In the genomic region with DNA sequence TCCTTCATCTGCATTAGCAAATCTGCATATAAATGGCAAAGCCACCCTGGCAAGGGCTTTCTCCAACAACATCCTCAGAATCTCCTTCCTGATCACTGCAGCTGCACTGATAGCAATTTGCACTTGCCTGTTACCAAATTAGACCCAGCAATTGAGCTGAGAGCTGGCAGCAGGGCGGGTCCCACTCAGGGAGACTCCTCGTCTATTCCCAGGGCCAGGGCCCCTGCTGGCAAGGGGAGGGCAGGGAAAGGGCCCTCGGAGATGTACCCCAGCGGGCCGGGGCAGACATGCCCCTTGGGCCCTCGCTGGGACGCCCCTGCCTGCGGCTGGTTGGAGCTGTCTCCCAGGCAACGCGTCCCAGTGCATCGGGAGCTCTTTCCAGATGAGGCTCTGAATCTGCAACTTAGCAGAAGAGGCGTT, we compare ENCODE assay signal across 23 cellular contexts.
A peak's percentile ranks its signal among the peaks of the same experiment; 100 is the strongest.
DNase-seq lines count a peak whose midpoint lies in the region; ATAC-seq and TF ChIP-seq lines count a peak whose summit lies in the region.
"Had no signal": no experiment of that assay in that cellular context is flagged by ENCODE, and none has a peak within 500 bp of the region (broad histone marks: within the 10 kb centered on the region; RNA-seq: fewer than 3 reads in every experiment).

No MANE protein-coding gene starts in this region.

- H3K9me2 ChIP-seq in Loucy (replicated peaks; ENCODE audit: low read depth, low read length): no peaks in the 10 kb centered on the region

- intact Hi-C loops in transverse colon (cut with DNase I; ENCODE audit: low total_unique reads): no loop called here

- no peaks in the 10 kb centered on the region for H3K9me3 ChIP-seq in BLaER1 treated with 17β-estradiol and CSF1 and Interleukin-3, amounts not matched to agents 10 nM and 100 nM (replicated peaks in 1 of 11)
- H3K9me3 ChIP-seq in Loucy (ENCODE audit: insufficient read depth, low read depth, low read length): no peaks in the 10 kb centered on the region; the same call in 1 of the 2 replicates
- H3K9me3 ChIP-seq in iPS-20b (ENCODE audit: insufficient read depth, low read depth, low read length): no peaks in the 10 kb centered on the region
- no peaks in the 10 kb centered on the region for H3K9me3 ChIP-seq in transverse colon

- H3K4me3 Mint-ChIP-seq in osteocyte (ENCODE audit: unreplicated experiment): no peak overlapping the region
- no peak overlapping the region for H3K4me3 Mint-ChIP-seq in chondrocyte (ENCODE audit: unreplicated experiment)
- H3K4me3 Mint-ChIP-seq: activated naive CD4-positive, alpha-beta T cell treated with anti-CD3 and anti-CD28 coated beads for 36 hours; activated T-cell treated with anti-CD3 and anti-CD28 coated beads, Interleukin-2, amount 50 U/mL, for 24 hours; effector memory CD8-positive, alpha-beta T cell had no signal

- no peaks in the 10 kb centered on the region for H3K79me2 ChIP-seq in Loucy (ENCODE audit: insufficient read depth, low read length)

- H3K36me3 Mint-ChIP-seq in osteocyte (ENCODE audit: unreplicated experiment) (no peaks in the 10 kb centered on the region), chondrocyte (ENCODE audit: low read depth) (no peaks in the 10 kb centered on the region)
- H3K36me3 Mint-ChIP-seq: CD8-positive, alpha-beta memory T cell; naive B cell had no signal

- TF ChIP-seq POLR2A in transverse colon (IDR thresholded peaks at IDR 0.05): no peak

- H3K4me2 ChIP-seq in BLaER1 treated with 17β-estradiol and CSF1 and Interleukin-3, amounts not matched to agents 10 nM and 100 nM: peak overlapping the region; percentile 36 to 78 (median 64)
- peak overlapping the region; percentile 42 for H3K4me2 ChIP-seq in Loucy (ENCODE audit: low read depth, low read length, poor library complexity, severe bottlenecking)

- H3K27ac Mint-ChIP-seq in osteocyte (ENCODE audit: unreplicated experiment) (no peak overlapping the region), chondrocyte (ENCODE audit: unreplicated experiment) (no peak overlapping the region)
- H3K27ac Mint-ChIP-seq: activated naive CD4-positive, alpha-beta T cell treated with anti-CD3 and anti-CD28 coated beads for 36 hours; activated T-cell treated with anti-CD3 and anti-CD28 coated beads, Interleukin-2, amount 50 U/mL, for 24 hours; CD8-positive, alpha-beta memory T cell; effector memory CD8-positive, alpha-beta T cell had no signal

- H3K4me1 ChIP-seq in BLaER1 treated with 17β-estradiol and CSF1 and Interleukin-3, amounts not matched to agents 10 nM and 100 nM: peaks cover 10 to 28% (median 17%) of the 10 kb centered on the region in 10 experiments; a peak in 19 of 20 replicates
- H3K4me1 ChIP-seq in Loucy (ENCODE audit: insufficient read depth, low read length, poor library complexity, severe bottlenecking) (no peaks in the 10 kb centered on the region), iPS-20b (ENCODE audit: insufficient read depth, low read length) (peaks cover 15% of the 10 kb centered on the region; the same call in 1 of the 2 replicates), transverse colon (no peaks in the 10 kb centered on the region)

- in situ Hi-C loops in transverse colon (cut with MboI; ENCODE audit: low pct_ligation_motif_present in 1 of 4, low pct_unique_long_range_greater_than_20kb in 1 of 4, low sequenced_read_pairs in 3 of 4): no loop called here

- peaks cover 4 to 25% (median 16%) of the 10 kb centered on the region in 11 experiments; a peak in 18 of 22 replicates for H3K27me3 ChIP-seq in BLaER1 treated with 17β-estradiol and CSF1 and Interleukin-3, amounts not matched to agents 10 nM and 100 nM
- no peaks in the 10 kb centered on the region for H3K27me3 ChIP-seq in Loucy (ENCODE audit: insufficient read depth, low read length, poor library complexity, severe bottlenecking)
- no peaks in the 10 kb centered on the region for H3K27me3 ChIP-seq in iPS-20b (ENCODE audit: insufficient read depth, low read length)
- peaks cover 15% of the 10 kb centered on the region for H3K27me3 ChIP-seq in transverse colon

- 0 to 9% methylated on average over 4 to 12 of the region's 12 CpGs for WGBS in transverse colon (ENCODE audit: low coverage in 1 of 2), 2 donors

- H3F3A ChIP-seq in Loucy (ENCODE audit: low read depth): no peaks in the 10 kb centered on the region

- no peak overlapping the region for H3K27ac ChIP-seq in BLaER1 treated with 17β-estradiol and CSF1 and Interleukin-3, amounts not matched to agents 10 nM and 100 nM
- H3K27ac ChIP-seq in iPS-20b (ENCODE audit: low read length): no peak overlapping the region
- H3K27ac ChIP-seq in transverse colon: no peak overlapping the region

- no peak for TF ChIP-seq EP300 in transverse colon (IDR thresholded peaks at IDR 0.05; ENCODE audit: low read depth)

- H3K9me3 Mint-ChIP-seq in osteocyte (ENCODE audit: unreplicated experiment) (peaks cover 31% of the 10 kb centered on the region), chondrocyte (ENCODE audit: low read depth) (peaks cover 3% of the 10 kb centered on the region)
- H3K9me3 Mint-ChIP-seq: activated naive CD4-positive, alpha-beta T cell treated with anti-CD3 and anti-CD28 coated beads for 36 hours; activated T-cell treated with anti-CD3 and anti-CD28 coated beads, Interleukin-2, amount 50 U/mL, for 24 hours had no signal

- DNase-seq in osteocyte (ENCODE audit: extremely low spot score, unreplicated experiment): peak; percentile 75
- DNase-seq in transverse colon: no peak
- no peak for DNase-seq in chondrocyte (ENCODE audit: low spot score)
- DNase-seq: activated naive CD4-positive, alpha-beta T cell treated with anti-CD3 and anti-CD28 coated beads for 36 hours; activated T-cell treated with anti-CD3 and anti-CD28 coated beads, Interleukin-2, amount 50 U/mL, for 24 hours; CD8-positive, alpha-beta memory T cell; cerebellar nuclear complex; effector memory CD8-positive, alpha-beta T cell; glutamatergic neuron; mammary epithelial cell; naive B cell; NCI-H2081 treated with DMSO at 0.1 percent for 48 hours; NCI-H526 treated with DMSO at 0.1 percent for 48 hours; Right ventricle myocardium superior; small intestine; stimulated activated CD4-positive, alpha-beta T cell treated with anti-CD3 and anti-CD28 coated beads, Interleukin-4, amount 100 ng/mL, for 24 hours; T-helper 1 cell had no signal

- no peak overlapping the region for H3K9ac ChIP-seq in BLaER1 treated with 17β-estradiol and CSF1 and Interleukin-3, amounts not matched to agents 10 nM and 100 nM
- H3K9ac ChIP-seq in Loucy (ENCODE audit: low read depth, low read length, poor library complexity, severe bottlenecking) (no peak overlapping the region), iPS-20b (ENCODE audit: low read depth, low read length) (no peak overlapping the region)

- ATAC-seq in HG03196 (IDR thresholded peaks at IDR 0.05; ENCODE audit: unreplicated experiment) (no peak), GM19351 (IDR thresholded peaks at IDR 0.05; ENCODE audit: unreplicated experiment) (no peak)
- ATAC-seq: effector memory CD8-positive, alpha-beta T cell; K562 had no signal

- TF ChIP-seq CTCF in Loucy (conservative IDR thresholded peaks at IDR 0.05; ENCODE audit: low read length) (no peak), osteocyte (IDR thresholded peaks at IDR 0.05) (no peak), transverse colon (IDR thresholded peaks at IDR 0.05) (no peak), chondrocyte (IDR thresholded peaks at IDR 0.05) (no peak)

- H3K36me3 ChIP-seq in BLaER1 treated with 17β-estradiol and CSF1 and Interleukin-3, amounts not matched to agents 10 nM and 100 nM: no peaks in the 10 kb centered on the region
- H3K36me3 ChIP-seq in Loucy (ENCODE audit: insufficient read depth, low read length): no peaks in the 10 kb centered on the region
- H3K36me3 ChIP-seq in iPS-20b (ENCODE audit: insufficient read depth, low read depth, low read length): no peaks in the 10 kb centered on the region
- no peaks in the 10 kb centered on the region for H3K36me3 ChIP-seq in transverse colon

- no peak overlapping the region for H3K4me3 ChIP-seq in BLaER1 treated with 17β-estradiol and CSF1 and Interleukin-3, amounts not matched to agents 10 nM and 100 nM
- H3K4me3 ChIP-seq in Loucy (ENCODE audit: low read length, poor library complexity, severe bottlenecking) (no peak overlapping the region), iPS-20b (ENCODE audit: low read length) (peak overlapping the region; percentile 15; the same call in 1 of the 2 replicates), transverse colon (no peak overlapping the region)
- H3K4me3 ChIP-seq: K562 had no signal

- no peaks in the 10 kb centered on the region for H3K4me1 Mint-ChIP-seq in osteocyte (ENCODE audit: unreplicated experiment)
- no peaks in the 10 kb centered on the region for H3K4me1 Mint-ChIP-seq in chondrocyte (ENCODE audit: low read depth)
- H3K4me1 Mint-ChIP-seq: CD8-positive, alpha-beta memory T cell had no signal

- peaks cover 0 to 6% (median 0%) of the 10 kb centered on the region in 11 experiments; a peak in 2 of 22 replicates for H4K20me1 ChIP-seq in BLaER1 treated with 17β-estradiol and CSF1 and Interleukin-3, amounts not matched to agents 10 nM and 100 nM
- no peaks in the 10 kb centered on the region for H4K20me1 ChIP-seq in Loucy (ENCODE audit: insufficient read depth, low read length, poor library complexity, severe bottlenecking)

- H2AFZ ChIP-seq in Loucy (ENCODE audit: low read length): no peak overlapping the region

- H3K27me3 Mint-ChIP-seq in osteocyte (ENCODE audit: unreplicated experiment): no peaks in the 10 kb centered on the region
- peaks cover 3% of the 10 kb centered on the region for H3K27me3 Mint-ChIP-seq in chondrocyte (ENCODE audit: low read depth)
